In the genomic region with DNA sequence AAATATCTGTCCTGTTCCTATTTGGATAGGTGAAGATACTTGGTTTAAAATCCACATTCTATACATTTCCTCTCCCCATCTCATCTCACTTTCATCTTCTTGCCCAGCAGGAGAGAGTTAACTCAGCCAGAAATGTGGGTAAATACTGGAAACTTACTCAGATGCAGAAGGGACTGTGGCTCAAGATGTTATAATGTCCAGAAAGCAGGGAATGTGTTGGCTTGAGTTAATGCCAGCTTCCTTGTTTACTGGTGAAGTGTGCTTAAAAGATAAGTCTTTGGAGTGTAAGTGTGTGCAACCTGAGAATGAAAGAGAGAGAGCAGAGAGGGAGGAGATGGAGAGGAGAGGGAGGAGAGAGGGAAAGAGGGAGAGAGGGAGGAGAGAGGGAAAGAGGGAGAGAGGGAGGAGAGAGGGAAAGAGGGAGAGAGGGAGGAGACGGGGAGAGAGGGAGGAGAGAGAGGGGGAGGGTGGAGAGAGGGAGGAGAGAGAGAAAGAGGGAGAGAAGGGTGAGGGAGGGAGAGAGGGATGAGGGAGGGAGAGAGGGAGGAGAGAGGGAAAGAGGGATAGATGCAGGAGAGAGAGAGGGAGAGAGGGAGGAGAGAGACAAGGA, we compare ENCODE assay signal across 12 cellular contexts. TPM values are rescaled to one million over a fixed set of nuclear protein-coding genes. Genes with fewer than 3 reads are reported as not detected.
DNase-seq lines count a peak whose midpoint lies in the region; ATAC-seq and TF ChIP-seq lines count a peak whose summit lies in the region.
"Had no signal": no experiment of that assay in that cellular context is flagged by ENCODE, and none has a peak within 500 bp of the region (broad histone marks: within the 10 kb centered on the region; RNA-seq: fewer than 3 reads in every experiment).

No MANE protein-coding gene starts in this region.

- H3K9me3 ChIP-seq in HUES6 (ENCODE audit: control insufficient read depth, insufficient read depth, low read depth, low read length) (no peaks in the 10 kb centered on the region), right lobe of liver (no peaks in the 10 kb centered on the region)
- H3K9me3 ChIP-seq: tibial nerve had no signal

- ATAC-seq in right lobe of liver, result peak in 3 of 4 donors; percentile 13 to 36 (median 30)
- ATAC-seq in GM18520 (IDR thresholded peaks at IDR 0.05; ENCODE audit: unreplicated experiment), result no peak
- no peak for ATAC-seq in esophagus mucosa
- ATAC-seq: activated CD4-positive, alpha-beta T cell treated with anti-CD3 and anti-CD28 coated beads for 36 hours; activated T-helper 17 cell treated with anti-CD3 and anti-CD28 coated beads, Interleukin-2, amount 50 U/mL, for 72 hours had no signal

- no peaks in the 10 kb centered on the region for H3K27me3 ChIP-seq in HUES6 (ENCODE audit: control insufficient read depth, insufficient read depth, low read length)
- no peaks in the 10 kb centered on the region for H3K27me3 ChIP-seq in right lobe of liver
- H3K27me3 ChIP-seq: tibial nerve had no signal

- H3K36me3 ChIP-seq in HUES6 (ENCODE audit: control insufficient read depth, insufficient read depth, low read length), result no peaks in the 10 kb centered on the region
- no peaks in the 10 kb centered on the region for H3K36me3 ChIP-seq in right lobe of liver
- H3K36me3 ChIP-seq: tibial nerve had no signal

- WGBS in right lobe of liver (ENCODE audit: insufficient coverage, low coverage, low lambda C conversion rate, missing lambda C conversion rate), result 0% methylated on average over 1 of the region's 1 CpG

- TF ChIP-seq CTCF in C4-2B (conservative IDR thresholded peaks at IDR 0.05) (no peak), right lobe of liver (IDR thresholded peaks at IDR 0.05) (no peak)

- H3K4me3 ChIP-seq in HUES6 (ENCODE audit: low read depth, low read length), result peak overlapping the region; percentile 26; the same call in 1 of the 2 replicates
- H3K4me3 ChIP-seq in right lobe of liver, result no peak overlapping the region

- H3K4me1 ChIP-seq in HUES6 (ENCODE audit: control insufficient read depth, insufficient read depth, low read length), result 0 out of 2 replicates have a peak, but pooled peaks cover 3% of the 10 kb centered on the region
- peaks cover 0 to 21% (median 0%) of the 10 kb centered on the region in 4 donors for H3K4me1 ChIP-seq in right lobe of liver

- no peak for TF ChIP-seq POLR2A in right lobe of liver (IDR thresholded peaks at IDR 0.05)

- intact Hi-C loops in right lobe of liver (cut with DNase I), result no loop called here

- no peak overlapping the region for H3K9ac ChIP-seq in HUES6 (ENCODE audit: low read length)

- H3K27ac ChIP-seq in C4-2B, result peak overlapping the region; percentile 21; the same call in 1 of the 2 replicates
- no peak overlapping the region for H3K27ac ChIP-seq in HUES6 (ENCODE audit: low read depth, low read length)
- no peak overlapping the region for H3K27ac ChIP-seq in right lobe of liver

- DNase-seq in astrocyte of the hippocampus (ENCODE audit: low read depth, low spot score) (peak; percentile 78), right lobe of liver (no peak), NCI-H1417 (lab: John Stamatoyannopoulos, UW) (no peak)
- no peak for DNase-seq in effector CD8-positive, alpha-beta T cell (lab: John Stamatoyannopoulos, UW)
- DNase-seq: activated CD4-positive, alpha-beta T cell treated with anti-CD3 and anti-CD28 coated beads for 36 hours; cortex of kidney had no signal

RNA-seq across cellular contexts. Expression of gene SNRPF, which starts 22.0 kb away (rescaled TPM):
- total RNA-seq in right lobe of liver (10 to 100 TPM in 3 of 6 experiments, 1 to 10 TPM in 3; 5.8 to 10.4 (median 8.5) TPM), esophagus mucosa (33.6 TPM)

RNA-seq across cellular contexts. Expression of gene NTN4, which starts 46.2 kb away (rescaled TPM):
- total RNA-seq in right lobe of liver (10 to 100 TPM; 14.7 to 28.7 (median 18.9) TPM), esophagus mucosa (5.5 TPM)
- total RNA-seq: activated CD4-positive, alpha-beta T cell treated with anti-CD3 and anti-CD28 coated beads for 36 hours had no signal

Comparison
In these comparisons a context has a peak if more than half of its experiments do, and no peak if none do; other contexts are left out.
1. ATAC-seq: peak in right lobe of liver (3 of 4); none in GM18520 (single experiment) and esophagus mucosa (single experiment).